ENCODE assay signal across 8 cellular contexts in genomic region chr3:141360888-141361598, GRCh38. TPM values are rescaled to one million over a fixed set of nuclear protein-coding genes. Genes with fewer than 3 reads are reported as not detected.
A peak's percentile ranks its signal among the peaks of the same experiment; 100 is the strongest.
DNase-seq lines count a peak whose midpoint lies in the region; ATAC-seq and TF ChIP-seq lines count a peak whose summit lies in the region.

No MANE protein-coding gene starts in this region.

- TF ChIP-seq CTCF in Calu3 (IDR thresholded peaks at IDR 0.05; ENCODE audit: unreplicated experiment) (peak; percentile 86), RWPE1 (conservative IDR thresholded peaks at IDR 0.05; ENCODE audit: low read depth) (peak; percentile 80), lung (IDR thresholded peaks at IDR 0.05; ENCODE audit: control extremely low read depth, extremely low read depth) (peak; percentile 82), type B pancreatic cell (conservative IDR thresholded peaks at IDR 0.05) (peak; percentile 79)

- CTCF ChIA-PET in Calu3 (lab: Charles Lee) (interaction anchor here (0.6 to 2.9 kb wide), 25 partner anchors 9 to 199 kb away, joined by 3 to 39 read pairs (median 5); partner anchors contain the start of gene RASA2), RWPE1 (lab: Yijun Ruan, JAX) (interaction anchor here (0.5 to 3.4 kb wide), 23 partner anchors 10 to 458 kb away, joined by 3 to 40 read pairs (median 4); no protein-coding TSS in a partner anchor)

- H3K9me3 ChIP-seq in lung (ENCODE audit: control insufficient read depth in 2 of 2, insufficient read depth in 1 of 2, low read length in 1 of 2): no peaks in the 10 kb centered on the region

- H3K4me1 Mint-ChIP-seq in Calu3 (ENCODE audit: low read depth, unreplicated experiment) (peaks cover 35% of the 10 kb centered on the region), type B pancreatic cell (ENCODE audit: unreplicated experiment) (peaks cover 12% of the 10 kb centered on the region)

- intact Hi-C loops in Calu3 (cut with micrococcal nuclease; ENCODE audit: unreplicated experiment): loop anchor here (1.0 to 5.0 kb wide), 4 partner anchors 48 to 201 kb away; no protein-coding TSS in a partner anchor

- H3K27ac ChIP-seq in RWPE1 (no peak overlapping the region), lung (ENCODE audit: low read depth in 1 of 2, low read length in 1 of 2) (peak overlapping the region; percentile 33 to 61)

- H3K27me3 ChIP-seq in lung (ENCODE audit: control insufficient read depth, insufficient read depth): no peaks in the 10 kb centered on the region

- H3K27ac Mint-ChIP-seq in Calu3 (ENCODE audit: unreplicated experiment): peak overlapping the region; percentile 32
- peak overlapping the region; percentile 60 for H3K27ac Mint-ChIP-seq in type B pancreatic cell

- H3K9me3 Mint-ChIP-seq in Calu3 (ENCODE audit: low read depth, unreplicated experiment) (peaks cover 4% of the 10 kb centered on the region), type B pancreatic cell (no peaks in the 10 kb centered on the region)

- DNase-seq in Calu3: peak; percentile 69
- peak; percentile 40 for DNase-seq in HuH-7.5 (ENCODE audit: low spot score)
- peak; percentile 57 for DNase-seq in RWPE1 (ENCODE audit: low spot score)
- DNase-seq in dermis microvascular lymphatic vessel endothelial cell (ENCODE audit: low read depth in 2 of 2): peak; percentile 79 to 91
- DNase-seq in lung (ENCODE audit: low spot score): peak; percentile 32
- DNase-seq in type B pancreatic cell (ENCODE audit: extremely low spot score, unreplicated experiment): no peak

- H3K4me1 ChIP-seq in lung (ENCODE audit: control insufficient read depth in 2 of 2, insufficient read depth in 2 of 2, low read length in 2 of 2): peaks cover 0 to 7% of the 10 kb centered on the region in 2 donors

- H3K27me3 Mint-ChIP-seq in Calu3 (ENCODE audit: unreplicated experiment) (no peaks in the 10 kb centered on the region), type B pancreatic cell (no peaks in the 10 kb centered on the region)

- WGBS in lung, 2 donors: 17 to 29% methylated on average over 6 of the region's 6 CpGs

- no TSS peak for BruUV-seq in Calu3 (replicated peaks; lab: Mats Ljungman, UMichigan)

- H3K36me3 Mint-ChIP-seq in Calu3 (ENCODE audit: insufficient read depth, unreplicated experiment): no peaks in the 10 kb centered on the region
- H3K36me3 Mint-ChIP-seq in type B pancreatic cell: no peaks in the 10 kb centered on the region

- ATAC-seq in GM19043 (IDR thresholded peaks at IDR 0.05; ENCODE audit: low read depth, unreplicated experiment) (peak; percentile 69), lung (ENCODE audit: insufficient read depth, low FRiP score) (peak; percentile 75), HG03565 (IDR thresholded peaks at IDR 0.05; ENCODE audit: unreplicated experiment) (no peak)

- H3K4me3 ChIP-seq in lung: no peak overlapping the region

- POLR2A ChIA-PET in RWPE1 (lab: Yijun Ruan, JAX; ENCODE audit: low non-redundant PET): no interaction called here

- no peaks in the 10 kb centered on the region for H3K36me3 ChIP-seq in lung (ENCODE audit: control insufficient read depth in 2 of 2, insufficient read depth in 2 of 2, low read length in 2 of 2)

- peak overlapping the region; percentile 11 for H3K4me3 Mint-ChIP-seq in Calu3 (ENCODE audit: low read depth, unreplicated experiment)
- H3K4me3 Mint-ChIP-seq in type B pancreatic cell: peak overlapping the region; percentile 15

RNA-seq across cellular contexts. Expression of gene ZBTB38, which starts 7.3 kb away (rescaled TPM):
- total RNA-seq in Calu3 (2022): 95.9 and 99.1 TPM in 2 replicates
- 53.9 and 87.4 TPM in 2 replicates for total RNA-seq in dermis microvascular lymphatic vessel endothelial cell
- total RNA-seq in lung: 100 to 1,000 TPM in 1 of 2 donors, 10 to 100 TPM in 1; 83.0 to 111 TPM
- 10 to 100 TPM in 1 of 2 donors, 1 to 10 TPM in 1; 9.3 to 24.1 TPM for polyA plus RNA-seq in lung
- total RNA-seq in type B pancreatic cell (ENCODE audit: low replicate concordance): 29.4 and 35.4 TPM in 2 replicates
